In the genomic region with DNA sequence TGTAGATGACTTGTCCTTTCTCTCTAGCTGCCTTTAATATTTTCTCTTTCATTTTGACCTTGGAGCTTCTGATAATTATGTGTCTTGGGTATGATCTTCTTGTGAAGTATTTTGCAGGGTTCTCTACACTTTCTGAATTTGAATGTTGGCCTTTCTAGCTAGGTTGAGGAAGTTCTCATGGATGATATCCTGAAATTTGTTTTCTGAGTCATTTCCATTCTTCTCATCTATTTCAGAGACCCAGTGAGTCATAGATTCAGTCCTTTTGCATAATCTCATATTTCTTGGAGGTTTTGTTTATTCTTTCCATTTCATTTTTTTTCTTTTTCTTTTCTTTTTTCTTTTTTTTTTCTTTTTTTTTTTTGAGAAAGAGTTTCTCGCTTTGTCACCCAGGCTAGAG, we compare ENCODE assay signal across 15 cellular contexts.
DNase-seq lines count a peak whose midpoint lies in the region; ATAC-seq and TF ChIP-seq lines count a peak whose summit lies in the region.
"Had no signal": no experiment of that assay in that cellular context is flagged by ENCODE, and none has a peak within 500 bp of the region (broad histone marks: within the 10 kb centered on the region; RNA-seq: fewer than 3 reads in every experiment).

No MANE protein-coding gene starts in this region.

- no peaks in the 10 kb centered on the region; the same call in 1 of the 2 replicates for H3K27me3 Mint-ChIP-seq in HFFc6 (ENCODE audit: insufficient read depth)
- no peaks in the 10 kb centered on the region for H3K27me3 Mint-ChIP-seq in activated CD4-positive, alpha-beta memory T cell treated with anti-CD3 and anti-CD28 coated beads, Interleukin-2, amount 10 ng/mL, durations not matched to agents 7 days and 5 days

- peaks cover 17% of the 10 kb centered on the region; the same call in 1 of the 2 replicates for H3K36me3 Mint-ChIP-seq in HFFc6 (ENCODE audit: low read depth)
- no peaks in the 10 kb centered on the region for H3K36me3 Mint-ChIP-seq in activated CD4-positive, alpha-beta memory T cell treated with anti-CD3 and anti-CD28 coated beads, Interleukin-2, amount 10 ng/mL, durations not matched to agents 7 days and 5 days (ENCODE audit: low read depth)

- H3K27ac Mint-ChIP-seq in HFFc6: peak overlapping the region; percentile 61; the same call in 1 of the 2 replicates
- no peak overlapping the region for H3K27ac Mint-ChIP-seq in activated CD4-positive, alpha-beta memory T cell treated with anti-CD3 and anti-CD28 coated beads, Interleukin-2, amount 10 ng/mL, durations not matched to agents 7 days and 5 days

- CTCF ChIA-PET in activated CD4-positive, alpha-beta memory T cell treated with anti-CD3 and anti-CD28 coated beads, Interleukin-2, amount 10 ng/mL, durations not matched to agents 7 days and 5 days (lab: Charles Lee): no interaction called here

- H3K9me3 Mint-ChIP-seq in HFFc6: peaks cover 54% of the 10 kb centered on the region
- H3K9me3 Mint-ChIP-seq in activated CD4-positive, alpha-beta memory T cell treated with anti-CD3 and anti-CD28 coated beads, Interleukin-2, amount 10 ng/mL, durations not matched to agents 7 days and 5 days: peaks cover 22% of the 10 kb centered on the region

- no peak for ATAC-seq in HG03175 (IDR thresholded peaks at IDR 0.05; ENCODE audit: unreplicated experiment)
- ATAC-seq in HG02798 (IDR thresholded peaks at IDR 0.05; ENCODE audit: poor library complexity, unreplicated experiment): no peak
- ATAC-seq: HCT116 had no signal

- POLR2A ChIA-PET in activated CD4-positive, alpha-beta memory T cell treated with anti-CD3 and anti-CD28 coated beads, Interleukin-2, amount 10 ng/mL, durations not matched to agents 7 days and 5 days (lab: Charles Lee): no interaction called here

- H3K4me3 Mint-ChIP-seq in HFFc6: no peak overlapping the region
- no peak overlapping the region for H3K4me3 Mint-ChIP-seq in activated CD4-positive, alpha-beta memory T cell treated with anti-CD3 and anti-CD28 coated beads, Interleukin-2, amount 10 ng/mL, durations not matched to agents 7 days and 5 days

- DNase-seq in A172 (ENCODE audit: low spot score) (peak; percentile 3), HFFc6 (peak; percentile 28), amniotic stem cell (lab: John Stamatoyannopoulos, UW) (peak; percentile 16), fibroblast of peridontal ligament (ENCODE audit: extremely low read depth) (peak; percentile 51), NCI-H748 (lab: John Stamatoyannopoulos, UW; ENCODE audit: unreplicated experiment) (no peak)
- no peak for DNase-seq in activated CD4-positive, alpha-beta memory T cell treated with anti-CD3 and anti-CD28 coated beads, Interleukin-2, amount 10 ng/mL, durations not matched to agents 7 days and 5 days
- DNase-seq: 8988T, DMS 273 treated with DMSO at 0.1 percent for 48 hours, NCI-H1417 treated with DMSO at 0.1 percent for 48 hours, NCI-H2029 treated with DMSO at 0.1 percent for 48 hours, NCI-H510A treated with DMSO at 0.1 percent for 48 hours, SIG-M5 had no signal

- peaks cover 8% of the 10 kb centered on the region; the same call in 1 of the 2 replicates for H3K4me1 Mint-ChIP-seq in HFFc6 (ENCODE audit: low read depth)
- H3K4me1 Mint-ChIP-seq in activated CD4-positive, alpha-beta memory T cell treated with anti-CD3 and anti-CD28 coated beads, Interleukin-2, amount 10 ng/mL, durations not matched to agents 7 days and 5 days: no peaks in the 10 kb centered on the region

- TF ChIP-seq CTCF in HFFc6 (IDR thresholded peaks at IDR 0.05): no peak

Comparison
In these comparisons a context has a peak if more than half of its experiments do, and no peak if none do; other contexts are left out.
1. DNase-seq: peak in A172 (single experiment), HFFc6 (single experiment), amniotic stem cell (single experiment) and fibroblast of peridontal ligament (single experiment); none in activated CD4-positive, alpha-beta memory T cell treated with anti-CD3 and anti-CD28 coated beads, Interleukin-2, amount 10 ng/mL, durations not matched to agents 7 days and 5 days (single experiment) and NCI-H748 (single experiment).